Comparison of ENCODE assay signal across 17 cellular contexts in genomic region chr1:170853867-170854266, GRCh38.
DNase-seq lines count a peak whose midpoint lies in the region; ATAC-seq and TF ChIP-seq lines count a peak whose summit lies in the region.
"Had no signal": no experiment of that assay in that cellular context is flagged by ENCODE, and none has a peak within 500 bp of the region (broad histone marks: within the 10 kb centered on the region; RNA-seq: fewer than 3 reads in every experiment).

No MANE protein-coding gene starts in this region.

- no peaks in the 10 kb centered on the region for H3K4me1 Mint-ChIP-seq in Calu3 (ENCODE audit: low read depth, unreplicated experiment)
- H3K4me1 Mint-ChIP-seq: GM23338 had no signal

- no peaks in the 10 kb centered on the region for H3K36me3 ChIP-seq in adipocyte (ENCODE audit: control insufficient read depth, insufficient read depth, low read length, severe bottlenecking)
- H3K36me3 ChIP-seq: BE2C had no signal

- DNase-seq in adipocyte (ENCODE audit: low read depth) (peak; percentile 29), Calu3 (no peak), NCI-H1105 treated with DMSO at 0.1 percent for 48 hours (lab: John Stamatoyannopoulos, UW) (no peak), posterior cingulate gyrus (no peak)
- DNase-seq: BE2C; CD4-positive, alpha-beta memory T cell; DND-41; GDM1; NCI-H1436 treated with DMSO at 0.1 percent for 48 hours; NCI-H2081 treated with DMSO at 0.1 percent for 48 hours; NCI-H226 had no signal

- H3K27me3 Mint-ChIP-seq in Calu3 (ENCODE audit: unreplicated experiment): no peaks in the 10 kb centered on the region

- BruUV-seq in Calu3 (replicated peaks; lab: Mats Ljungman, UMichigan): no TSS peak

- no peaks in the 10 kb centered on the region for H3K27me3 ChIP-seq in adipocyte (replicated peaks; ENCODE audit: control insufficient read depth, insufficient read depth, low read length)
- H3K27me3 ChIP-seq: BE2C had no signal

- no peak overlapping the region for H3K9ac ChIP-seq in adipocyte (ENCODE audit: low read length)

- H3K4me1 ChIP-seq in adipocyte (ENCODE audit: control insufficient read depth, insufficient read depth, low read length): no peaks in the 10 kb centered on the region
- H3K4me1 ChIP-seq: BE2C had no signal

- H3K4me3 ChIP-seq in adipocyte (ENCODE audit: low read length): no peak overlapping the region
- H3K4me3 ChIP-seq: GM23338 had no signal

- H3K4me3 Mint-ChIP-seq in Calu3 (ENCODE audit: low read depth, unreplicated experiment): no peak overlapping the region
- H3K4me3 Mint-ChIP-seq: CD4-positive, alpha-beta memory T cell; GM23338; T-helper 1 cell treated with Interleukin-12 subunit alpha and Interleukin-12 subunit beta and Interleukin-4 antibody, amounts not matched to agents 30 μg/mL and 1 μg/mL, for 36 hours had no signal

- intact Hi-C loops in Calu3 (cut with micrococcal nuclease; ENCODE audit: unreplicated experiment): no loop called here
- intact Hi-C loops in posterior cingulate gyrus (cut with DNase I): no loop called here

- H3K9me3 ChIP-seq in adipocyte (ENCODE audit: control insufficient read depth, low read length): no peaks in the 10 kb centered on the region
- H3K9me3 ChIP-seq: BE2C had no signal

- no peak for TF ChIP-seq CTCF in Calu3 (IDR thresholded peaks at IDR 0.05; ENCODE audit: unreplicated experiment)

- H3K27ac Mint-ChIP-seq in Calu3 (ENCODE audit: unreplicated experiment): no peak overlapping the region
- H3K27ac Mint-ChIP-seq: CD4-positive, alpha-beta memory T cell; T-helper 1 cell treated with Interleukin-12 subunit alpha and Interleukin-12 subunit beta and Interleukin-4 antibody, amounts not matched to agents 30 μg/mL and 1 μg/mL, for 36 hours had no signal

- peaks cover 2% of the 10 kb centered on the region for H3K9me3 Mint-ChIP-seq in Calu3 (ENCODE audit: low read depth, unreplicated experiment)
- H3K9me3 Mint-ChIP-seq: GM23338; T-helper 1 cell treated with Interleukin-12 subunit alpha and Interleukin-12 subunit beta and Interleukin-4 antibody, amounts not matched to agents 30 μg/mL and 1 μg/mL, for 36 hours had no signal

- no peaks in the 10 kb centered on the region for H3K36me3 Mint-ChIP-seq in Calu3 (ENCODE audit: insufficient read depth, unreplicated experiment)
- H3K36me3 Mint-ChIP-seq: CD4-positive, alpha-beta memory T cell had no signal

- peak; percentile 14 for ATAC-seq in GM18511 (IDR thresholded peaks at IDR 0.05; ENCODE audit: unreplicated experiment)
- ATAC-seq in GM21723 (IDR thresholded peaks at IDR 0.05; ENCODE audit: unreplicated experiment): peak; percentile 3
- ATAC-seq in HG03175 (IDR thresholded peaks at IDR 0.05; ENCODE audit: unreplicated experiment): peak; percentile 18
- ATAC-seq in GM19455 (IDR thresholded peaks at IDR 0.05; ENCODE audit: unreplicated experiment): no peak
- ATAC-seq: GM23338 had no signal

- CTCF ChIA-PET in Calu3 (lab: Charles Lee): no interaction called here
